16 cellular contexts compared by ENCODE assay signal in genomic region chr14:45373877-45374276, GRCh38.
DNase-seq lines count a peak whose midpoint lies in the region; ATAC-seq, FAIRE-seq and TF ChIP-seq lines count a peak whose summit lies in the region.
"Had no signal": no experiment of that assay in that cellular context is flagged by ENCODE, and none has a peak within 500 bp of the region (broad histone marks: within the 10 kb centered on the region; RNA-seq: fewer than 3 reads in every experiment).

No MANE protein-coding gene starts in this region.

- POLR2A ChIA-PET in WTC11 (lab: Charles Lee): no interaction called here

- H3K23ac ChIP-seq in H9 (ENCODE audit: insufficient read length, low read depth, low read length): no peak overlapping the region

- H3K18ac ChIP-seq in H9 (ENCODE audit: insufficient read length, low read depth, low read length): no peak overlapping the region

- H3K27ac ChIP-seq in H9 (ENCODE audit: insufficient read length, low read depth, low read length): no peak overlapping the region
- no peak overlapping the region for H3K27ac ChIP-seq in MM.1S (ENCODE audit: low read length)

- no peak overlapping the region for H2AK5ac ChIP-seq in H9 (ENCODE audit: insufficient read length, low read length)

- H3K4me1 Mint-ChIP-seq in H9: peaks cover 16 to 18% of the 10 kb centered on the region in 2 experiments
- H3K4me1 Mint-ChIP-seq in WTC11: peaks cover 30% of the 10 kb centered on the region
- H3K4me1 Mint-ChIP-seq in nephron progenitor cell: no peaks in the 10 kb centered on the region
- H3K4me1 Mint-ChIP-seq: CD4-positive, alpha-beta memory T cell had no signal

- H3K56ac ChIP-seq in H9 (ENCODE audit: insufficient read length, low read depth, low read length): no peak overlapping the region

- H3K14ac ChIP-seq in H9 (ENCODE audit: insufficient read depth, low read length): no peak overlapping the region

- H3K27me3 Mint-ChIP-seq in H9 (ENCODE audit: low read depth) (no peaks in the 10 kb centered on the region), WTC11 (ENCODE audit: low read depth) (no peaks in the 10 kb centered on the region), nephron progenitor cell (ENCODE audit: low read depth, poor library complexity) (no peaks in the 10 kb centered on the region)
- H3K27me3 Mint-ChIP-seq: CD4-positive, alpha-beta memory T cell had no signal

- no peak overlapping the region for H3T11ph ChIP-seq in H9 (ENCODE audit: low read length)

- H3K9me3 ChIP-seq in H9 (ENCODE audit: control insufficient read depth, low read depth, low read length): no peaks in the 10 kb centered on the region
- no peaks in the 10 kb centered on the region for H3K9me3 ChIP-seq in MM.1S (replicated peaks; ENCODE audit: insufficient read depth, low read length)
- H3K9me3 ChIP-seq: Caco-2, HAP-1 had no signal

- TF ChIP-seq CTCF in H9 (conservative IDR thresholded peaks at IDR 0.05) (no peak), WTC11 (IDR thresholded peaks at IDR 0.05) (no peak), nephron progenitor cell (IDR thresholded peaks at IDR 0.05) (no peak), MM.1S (IDR thresholded peaks at IDR 0.05; ENCODE audit: low read length) (no peak)

- H3K79me2 ChIP-seq in H9 (ENCODE audit: insufficient read depth, low read length) (no peaks in the 10 kb centered on the region), MM.1S (ENCODE audit: low read length) (no peaks in the 10 kb centered on the region)

- H4K5ac ChIP-seq in H9 (ENCODE audit: insufficient read length, low read depth, low read length): no peak overlapping the region

- H2AFZ ChIP-seq in H9 (ENCODE audit: low read length): peak overlapping the region; percentile 48
- no peak overlapping the region for H2AFZ ChIP-seq in MM.1S (ENCODE audit: low read length)

- H3K23me2 ChIP-seq in H9 (ENCODE audit: insufficient read length, low read depth, low read length, poor library complexity, severe bottlenecking): no peaks in the 10 kb centered on the region

- no peak overlapping the region for H3K4ac ChIP-seq in H9 (ENCODE audit: low read depth, low read length)

- H3K9me2 ChIP-seq in MM.1S (replicated peaks; ENCODE audit: insufficient read depth, low read length): no peaks in the 10 kb centered on the region

- no peaks in the 10 kb centered on the region for H3F3A ChIP-seq in MM.1S (ENCODE audit: insufficient read depth, low read length)

- H3K36me3 Mint-ChIP-seq in H9 (ENCODE audit: insufficient read depth in 1 of 3, low read depth in 3 of 3): no peaks in the 10 kb centered on the region
- no peaks in the 10 kb centered on the region for H3K36me3 Mint-ChIP-seq in WTC11
- no peaks in the 10 kb centered on the region for H3K36me3 Mint-ChIP-seq in nephron progenitor cell (ENCODE audit: low read depth)
- H3K36me3 Mint-ChIP-seq: CD4-positive, alpha-beta memory T cell had no signal

- FAIRE-seq in RCC 7860 (lab: Jason Lieb, UNC): no peak
- FAIRE-seq: GM12892 had no signal

- H3K4me3 Mint-ChIP-seq in H9 (no peak overlapping the region), WTC11 (no peak overlapping the region), nephron progenitor cell (no peak overlapping the region)
- H3K4me3 Mint-ChIP-seq: CD4-positive, alpha-beta memory T cell; HFFc6 had no signal

- no peak overlapping the region for H2BK20ac ChIP-seq in H9 (ENCODE audit: low read depth, low read length, poor library complexity, severe bottlenecking)

- H3K9ac ChIP-seq in H9 (ENCODE audit: extremely low read depth, insufficient read length, low read length) (no peak overlapping the region), MM.1S (ENCODE audit: low read length) (no peak overlapping the region)

- H3K27me3 ChIP-seq in H9 (ENCODE audit: insufficient read depth, low read length) (no peaks in the 10 kb centered on the region), MM.1S (replicated peaks; ENCODE audit: insufficient read depth, low read length) (no peaks in the 10 kb centered on the region)

- H2BK12ac ChIP-seq in H9 (ENCODE audit: insufficient read length, low read depth, low read length): no peak overlapping the region

- CTCF ChIA-PET in WTC11 (lab: Charles Lee): no interaction called here

- H4K91ac ChIP-seq in H9 (ENCODE audit: insufficient read length, low read depth, low read length): no peak overlapping the region

- H4K20me1 ChIP-seq in H9 (ENCODE audit: control insufficient read depth, insufficient read depth, insufficient read length): no peaks in the 10 kb centered on the region
- H4K20me1 ChIP-seq in MM.1S (ENCODE audit: insufficient read depth, low read length): no peaks in the 10 kb centered on the region

- WGBS in H9 (ENCODE audit: extremely low coverage, insufficient read length, low lambda C conversion rate): no CpG with 5 or more reads among the region's 2 CpGs

- H3K36me3 ChIP-seq in MM.1S (replicated peaks; ENCODE audit: insufficient read depth, low read length): no peaks in the 10 kb centered on the region
- H3K36me3 ChIP-seq: HAP-1 had no signal

- DNase-seq in H9: no peak
- DNase-seq in WTC11 (ENCODE audit: low spot score): no peak
- no peak for DNase-seq in nephron progenitor cell
- DNase-seq in MM.1S: no peak
- DNase-seq in activated T-cell treated with anti-CD3 and anti-CD28 coated beads for 4 hours: no peak
- DNase-seq in RCC 7860 (ENCODE audit: low spot score): no peak
- DNase-seq: C1 segment of cervical spinal cord; Caco-2; CD4-positive, alpha-beta memory T cell; DMS153; DND-41; GOT3; HFFc6 had no signal

- peaks cover 3% of the 10 kb centered on the region; the same call in 1 of the 2 replicates for H3K4me1 ChIP-seq in H9 (ENCODE audit: insufficient read depth, low read length)
- no peaks in the 10 kb centered on the region for H3K4me1 ChIP-seq in MM.1S (ENCODE audit: low read length)
- H3K4me1 ChIP-seq: Caco-2, HAP-1 had no signal

- no peak overlapping the region for H2BK15ac ChIP-seq in H9 (ENCODE audit: low read depth, low read length)

- no peak overlapping the region for H2BK5ac ChIP-seq in H9 (ENCODE audit: insufficient read length, low read length)

- H4K8ac ChIP-seq in H9 (replicated peaks; ENCODE audit: insufficient read length, low read depth, low read length): no peak overlapping the region

- H3K4me2 ChIP-seq in H9 (ENCODE audit: insufficient read depth, insufficient read length, low read length) (no peak overlapping the region), MM.1S (ENCODE audit: low read depth, low read length) (no peak overlapping the region)

- H3K27ac Mint-ChIP-seq in H9 (peak overlapping the region in 2 of 3 experiments; percentile 50 to 62; a peak in 3 of 7 replicates), WTC11 (peak overlapping the region; percentile 68; the same call in 1 of the 2 replicates), nephron progenitor cell (peak overlapping the region; percentile 22)
- H3K27ac Mint-ChIP-seq: CD4-positive, alpha-beta memory T cell; HFFc6 had no signal

- no peak overlapping the region for H2BK120ac ChIP-seq in H9 (ENCODE audit: low read depth, low read length, poor library complexity, severe bottlenecking)

- ATAC-seq in WTC11: peak; percentile 58
- no peak for ATAC-seq in SK-N-SH treated with all-trans-retinoic acid at 6 μM for 48 hours

- H3K9me3 Mint-ChIP-seq in H9 (no peaks in the 10 kb centered on the region), WTC11 (no peaks in the 10 kb centered on the region), nephron progenitor cell (no peaks in the 10 kb centered on the region)
- H3K9me3 Mint-ChIP-seq: CD4-positive, alpha-beta memory T cell had no signal

- no peaks in the 10 kb centered on the region for H3K79me1 ChIP-seq in H9 (ENCODE audit: insufficient read depth, low read depth, low read length, poor library complexity, severe bottlenecking)

- no peak overlapping the region for H3K4me3 ChIP-seq in MM.1S (ENCODE audit: low read length)
- H3K4me3 ChIP-seq: HAP-1 had no signal

TF ChIP-seq in WTC11, 78 proteins besides CTCF, POLR2A, EP300 and RAD21 (continues in another document):
- TF ChIP-seq ZNF425 (CRISPR knock-in tag; conservative IDR thresholded peaks at IDR 0.05): no peak
- TF ChIP-seq ZNF423 (CRISPR knock-in tag; IDR thresholded peaks at IDR 0.05): no peak

TF ChIP-seq in SK-N-SH treated with all-trans-retinoic acid at 6 μM for 48 hours, 23 proteins besides CTCF, POLR2A, EP300 and RAD21 (continues in another document):
- TF ChIP-seq PPARA (CRISPR knock-in tag; IDR thresholded peaks at IDR 0.05; ENCODE audit: borderline replicate concordance) (no peak), GLIS3 (CRISPR knock-in tag; IDR thresholded peaks at IDR 0.05) (no peak), SNAI2 (CRISPR knock-in tag; IDR thresholded peaks at IDR 0.05) (no peak), CSRNP3 (CRISPR knock-in tag; IDR thresholded peaks at IDR 0.05) (no peak), ARNTL (CRISPR knock-in tag; IDR thresholded peaks at IDR 0.05; ENCODE audit: borderline replicate concordance, low read depth) (no peak), PATZ1 (CRISPR knock-in tag; IDR thresholded peaks at IDR 0.05; ENCODE audit: borderline replicate concordance) (no peak)
